In genomic region chr22:20243176-20243544, GRCh38 we compare ENCODE assay signal across 8 cellular contexts. TPM values are rescaled to one million over a fixed set of nuclear protein-coding genes. Genes with fewer than 3 reads are reported as not detected.
DNase-seq lines count a peak whose midpoint lies in the region; ATAC-seq, FAIRE-seq and TF ChIP-seq lines count a peak whose summit lies in the region.

No MANE protein-coding gene starts in this region.

- no peak overlapping the region for H3K9ac ChIP-seq in colonic mucosa (ENCODE audit: low read depth in 2 of 2, low read length in 2 of 2)

- no peaks in the 10 kb centered on the region for H3K9me3 Mint-ChIP-seq in CD4-positive, alpha-beta memory T cell
- H3K9me3 Mint-ChIP-seq in activated T-helper 17 cell treated with anti-CD3 and anti-CD28 coated beads, Interleukin-2, amount 50 U/mL, for 72 hours = no peaks in the 10 kb centered on the region
- H3K9me3 Mint-ChIP-seq in immature natural killer cell = no peaks in the 10 kb centered on the region

- H3K4me3 ChIP-seq in A549 = no peak overlapping the region
- H3K4me3 ChIP-seq in CD4-positive, alpha-beta memory T cell (ENCODE audit: low read length in 2 of 2) = peak overlapping the region; percentile 24 to 51
- no peak overlapping the region for H3K4me3 ChIP-seq in colonic mucosa
- no peak overlapping the region for H3K4me3 ChIP-seq in HAP-1

- no peak for TF ChIP-seq EP300 in A549 (IDR thresholded peaks at IDR 0.05)

- ATAC-seq in A549 (no peak), GM21390 (IDR thresholded peaks at IDR 0.05; ENCODE audit: unreplicated experiment) (no peak)
- ATAC-seq in activated T-helper 17 cell treated with anti-CD3 and anti-CD28 coated beads, Interleukin-2, amount 50 U/mL, for 72 hours (replicated peaks) = no peak

- in situ Hi-C loops in HAP-1 (cut with MboI; ENCODE audit: low sequenced_read_pairs) = no loop called here

- POLR2A ChIA-PET in A549 (lab: Yijun Ruan, JAX) = no interaction called here
- POLR2A ChIA-PET in CD4-positive, alpha-beta memory T cell (lab: Charles Lee; ENCODE audit: partially characterized antibody) = interaction anchor here (1.3 to 2.9 kb wide), 2 partner anchors 30 to 37 kb away, joined by 5 to 23 read pairs; no protein-coding TSS in a partner anchor

- no peaks in the 10 kb centered on the region for H3K36me3 ChIP-seq in CD4-positive, alpha-beta memory T cell (ENCODE audit: insufficient read depth, low read length)
- H3K36me3 ChIP-seq in colonic mucosa = no peaks in the 10 kb centered on the region
- 0 out of 2 replicates have a peak, but pooled peaks cover 4% of the 10 kb centered on the region for H3K36me3 ChIP-seq in HAP-1 (replicated peaks)

- no peaks in the 10 kb centered on the region for H3K27me3 ChIP-seq in CD4-positive, alpha-beta memory T cell (ENCODE audit: insufficient read depth, low read length)
- no peaks in the 10 kb centered on the region for H3K27me3 ChIP-seq in colonic mucosa
- H3K27me3 ChIP-seq in HAP-1 (ENCODE audit: low read depth) = no peaks in the 10 kb centered on the region

- H3K4me1 ChIP-seq in A549 (no peaks in the 10 kb centered on the region), colonic mucosa (no peaks in the 10 kb centered on the region), HAP-1 (no peaks in the 10 kb centered on the region)
- H3K4me1 ChIP-seq in CD4-positive, alpha-beta memory T cell (ENCODE audit: insufficient read depth, low read length) = peaks cover 80% of the 10 kb centered on the region

- H3K4me1 Mint-ChIP-seq in CD4-positive, alpha-beta memory T cell = peaks cover 22 to 53% (median 41%) of the 10 kb centered on the region in 4 donors
- H3K4me1 Mint-ChIP-seq in activated T-helper 17 cell treated with anti-CD3 and anti-CD28 coated beads, Interleukin-2, amount 50 U/mL, for 72 hours = peaks cover 23% of the 10 kb centered on the region
- H3K4me1 Mint-ChIP-seq in immature natural killer cell = peaks cover 29 to 52% of the 10 kb centered on the region in 2 donors

- no peaks in the 10 kb centered on the region for H3K36me3 Mint-ChIP-seq in CD4-positive, alpha-beta memory T cell
- H3K36me3 Mint-ChIP-seq in activated T-helper 17 cell treated with anti-CD3 and anti-CD28 coated beads, Interleukin-2, amount 50 U/mL, for 72 hours (ENCODE audit: low read depth) = no peaks in the 10 kb centered on the region
- no peaks in the 10 kb centered on the region for H3K36me3 Mint-ChIP-seq in immature natural killer cell

- DNase-seq in A549 (ENCODE audit: low read depth in 1 of 2, low spot score in 1 of 2) (no peak), immature natural killer cell (no peak), colonic mucosa (no peak), NCI-H2081 treated with DMSO at 0.1 percent for 48 hours (lab: John Stamatoyannopoulos, UW) (no peak), HAP-1 (ENCODE audit: low spot score in 2 of 2) (no peak)
- DNase-seq in CD4-positive, alpha-beta memory T cell = no peak

- TF ChIP-seq CTCF in A549 (IDR thresholded peaks at IDR 0.05) (no peak), colonic mucosa (IDR thresholded peaks at IDR 0.05) (no peak)

- H3K4me2 ChIP-seq in A549 = 0 out of 3 replicates have a peak overlapping the region, but pooled peaks have one; percentile 26

- CTCF ChIA-PET in A549 (lab: Yijun Ruan, JAX) = interaction anchor here (1.1 kb wide), 1 partner anchor 89 kb away, joined by 3 read pairs; no protein-coding TSS in a partner anchor
- CTCF ChIA-PET in CD4-positive, alpha-beta memory T cell (lab: Charles Lee; ENCODE audit: partially characterized antibody) = interaction anchor here (1.6 to 2.6 kb wide), 3 partner anchors 15 to 86 kb away, joined by 3 to 9 read pairs (median 6); no protein-coding TSS in a partner anchor

- H3K4me3 Mint-ChIP-seq in CD4-positive, alpha-beta memory T cell = peak overlapping the region; percentile 64 to 87 (median 78)
- H3K4me3 Mint-ChIP-seq in activated T-helper 17 cell treated with anti-CD3 and anti-CD28 coated beads, Interleukin-2, amount 50 U/mL, for 72 hours = peak overlapping the region; percentile 73
- peak overlapping the region in 4 of 5 donors; percentile 55 to 71 (median 63) for H3K4me3 Mint-ChIP-seq in immature natural killer cell

- no peak for TF ChIP-seq POLR2A in A549 (IDR thresholded peaks at IDR 0.05; ENCODE audit: low read length)

- H3K27me3 Mint-ChIP-seq in CD4-positive, alpha-beta memory T cell = no peaks in the 10 kb centered on the region
- no peaks in the 10 kb centered on the region for H3K27me3 Mint-ChIP-seq in activated T-helper 17 cell treated with anti-CD3 and anti-CD28 coated beads, Interleukin-2, amount 50 U/mL, for 72 hours
- H3K27me3 Mint-ChIP-seq in immature natural killer cell (ENCODE audit: low read depth in 3 of 3) = peaks cover 6 to 10% (median 8%) of the 10 kb centered on the region in 3 donors

- FAIRE-seq in A549 (lab: Jason Lieb, UNC) = no peak

- no peak for TF ChIP-seq RAD21 in A549 (conservative IDR thresholded peaks at IDR 0.05 in 1 of 2, IDR thresholded peaks at IDR 0.05 in 1 of 2)

- H3K27ac ChIP-seq in A549 = peak overlapping the region in 1 of 2 experiments; percentile 65; a peak in 2 of 6 replicates
- peak overlapping the region; percentile 42 for H3K27ac ChIP-seq in CD4-positive, alpha-beta memory T cell (ENCODE audit: low read depth, low read length)
- H3K27ac ChIP-seq in colonic mucosa = no peak overlapping the region

- H3K27ac Mint-ChIP-seq in CD4-positive, alpha-beta memory T cell = peak overlapping the region; percentile 76 to 91 (median 89)
- peak overlapping the region; percentile 89 for H3K27ac Mint-ChIP-seq in activated T-helper 17 cell treated with anti-CD3 and anti-CD28 coated beads, Interleukin-2, amount 50 U/mL, for 72 hours
- peak overlapping the region in 3 of 6 donors; percentile 77 to 95 (median 93) for H3K27ac Mint-ChIP-seq in immature natural killer cell

- no peaks in the 10 kb centered on the region for H3K9me3 ChIP-seq in A549
- no peaks in the 10 kb centered on the region for H3K9me3 ChIP-seq in CD4-positive, alpha-beta memory T cell (ENCODE audit: control insufficient read depth in 1 of 2, low read length in 2 of 2)
- H3K9me3 ChIP-seq in colonic mucosa = no peaks in the 10 kb centered on the region
- no peaks in the 10 kb centered on the region for H3K9me3 ChIP-seq in HAP-1

- intact Hi-C loops in CD4-positive, alpha-beta memory T cell (cut with micrococcal nuclease) = loop anchor here (10.0 kb wide), 1 partner anchor 58 kb away; no protein-coding TSS in a partner anchor
- intact Hi-C loops in colonic mucosa (cut with DNase I) = no loop called here

- 80% methylated on average over 1 of the region's 6 CpGs for WGBS in A549 (ENCODE audit: missing lambda C conversion rate)

TF ChIP-seq in A549, 52 proteins besides CTCF, POLR2A, EP300 and RAD21:
- no peak for TF ChIP-seq EHMT2 (IDR thresholded peaks at IDR 0.05; ENCODE audit: low read depth)
- no peak for TF ChIP-seq FOSB (CRISPR knock-in tag; IDR thresholded peaks at IDR 0.05)
- no peak for TF ChIP-seq RFX5 (IDR thresholded peaks at IDR 0.05)
- TF ChIP-seq, protein P1, sequence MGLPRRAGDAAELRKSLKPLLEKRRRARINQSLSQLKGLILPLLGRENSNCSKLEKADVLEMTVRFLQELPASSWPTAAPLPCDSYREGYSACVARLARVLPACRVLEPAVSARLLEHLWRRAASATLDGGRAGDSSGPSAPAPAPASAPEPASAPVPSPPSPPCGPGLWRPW (IDR thresholded peaks at IDR 0.05) = no peak
- TF ChIP-seq, protein P2, sequence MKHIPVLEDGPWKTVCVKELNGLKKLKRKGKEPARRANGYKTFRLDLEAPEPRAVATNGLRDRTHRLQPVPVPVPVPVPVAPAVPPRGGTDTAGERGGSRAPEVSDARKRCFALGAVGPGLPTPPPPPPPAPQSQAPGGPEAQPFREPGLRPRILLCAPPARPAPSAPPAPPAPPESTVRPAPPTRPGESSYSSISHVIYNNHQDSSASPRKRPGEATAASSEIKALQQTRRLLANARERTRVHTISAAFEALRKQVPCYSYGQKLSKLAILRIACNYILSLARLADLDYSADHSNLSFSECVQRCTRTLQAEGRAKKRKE (CRISPR knock-in tag; IDR thresholded peaks at IDR 0.05; ENCODE audit: low read depth) = no peak
- TF ChIP-seq USF2 (IDR thresholded peaks at IDR 0.05) = no peak
- no peak for TF ChIP-seq EHF (CRISPR knock-in tag; IDR thresholded peaks at IDR 0.05)
- no peak for TF ChIP-seq ZC3H11A (IDR thresholded peaks at IDR 0.05)
- no peak for TF ChIP-seq ZFP36 (IDR thresholded peaks at IDR 0.05; ENCODE audit: borderline replicate concordance, partially characterized antibody)
- TF ChIP-seq KDM5A (IDR thresholded peaks at IDR 0.05) = no peak
- TF ChIP-seq HOXA7 (CRISPR knock-in tag; IDR thresholded peaks at IDR 0.05) = no peak
- TF ChIP-seq, protein P3, sequence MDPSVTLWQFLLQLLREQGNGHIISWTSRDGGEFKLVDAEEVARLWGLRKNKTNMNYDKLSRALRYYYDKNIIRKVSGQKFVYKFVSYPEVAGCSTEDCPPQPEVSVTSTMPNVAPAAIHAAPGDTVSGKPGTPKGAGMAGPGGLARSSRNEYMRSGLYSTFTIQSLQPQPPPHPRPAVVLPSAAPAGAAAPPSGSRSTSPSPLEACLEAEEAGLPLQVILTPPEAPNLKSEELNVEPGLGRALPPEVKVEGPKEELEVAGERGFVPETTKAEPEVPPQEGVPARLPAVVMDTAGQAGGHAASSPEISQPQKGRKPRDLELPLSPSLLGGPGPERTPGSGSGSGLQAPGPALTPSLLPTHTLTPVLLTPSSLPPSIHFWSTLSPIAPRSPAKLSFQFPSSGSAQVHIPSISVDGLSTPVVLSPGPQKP (IDR thresholded peaks at IDR 0.05; ENCODE audit: low read depth, low read length) = no peak
- no peak for TF ChIP-seq ZNF302 (CRISPR knock-in tag; IDR thresholded peaks at IDR 0.05)
TF ChIP-seq in A549: peak in this region for 0.

RNA-seq across cellular contexts. Expression of gene RTN4R, which starts 25.0 kb away (rescaled TPM):
- polyA plus RNA-seq in A549 (2011; rRNA removed) (1.0 and 1.2 TPM in 2 replicates), A549 (2017; fragmentation: RNase III; extraction: RNeasy Plus Mini Kit Qiagen cat#74134 plus additional on column Dnase treatment) (2.1 to 2.8 TPM (median 2.7 TPM) in 3 replicates), immature natural killer cell (1 to 10 TPM; 1.1 to 3.9 (median 2.2) TPM)
- 3.8 and 7.5 TPM in 2 replicates for polyA plus RNA-seq in A549 (2012; cell fraction: cytosol; rRNA removed)
- 4.4 and 10.4 TPM in 2 replicates for polyA plus RNA-seq in A549 (2012; cell fraction: nucleus; rRNA removed)
- 0.62 and 1.0 TPM in 2 replicates for polyA minus RNA-seq in A549 (2011; rRNA and poly(A)+ RNA removed)
- 1 to 10 TPM; 2.1 to 2.7 TPM for total RNA-seq in CD4-positive, alpha-beta memory T cell
- 1 to 10 TPM; 1.7 to 6.3 TPM for polyA plus RNA-seq in CD4-positive, alpha-beta memory T cell
- total RNA-seq in activated T-helper 17 cell treated with anti-CD3 and anti-CD28 coated beads, Interleukin-2, amount 50 U/mL, for 72 hours = 1 to 10 TPM; 1.4 to 2.6 TPM
- total RNA-seq in colonic mucosa = 1 to 10 TPM; 6.1 to 8.5 TPM

Comparison
In these comparisons a context has a peak if more than half of its experiments do, and no peak if none do; other contexts are left out.
1. H3K4me3 ChIP-seq: peak in CD4-positive, alpha-beta memory T cell (2 of 2); none in A549 (single experiment), colonic mucosa (single experiment) and HAP-1 (single experiment).
2. Peak in every context shown above with its lines, with median percentiles within 50 percentile points of each other: H3K4me3 Mint-ChIP-seq.